ENCODE assay signal across 1 cellular context in the genomic region with DNA sequence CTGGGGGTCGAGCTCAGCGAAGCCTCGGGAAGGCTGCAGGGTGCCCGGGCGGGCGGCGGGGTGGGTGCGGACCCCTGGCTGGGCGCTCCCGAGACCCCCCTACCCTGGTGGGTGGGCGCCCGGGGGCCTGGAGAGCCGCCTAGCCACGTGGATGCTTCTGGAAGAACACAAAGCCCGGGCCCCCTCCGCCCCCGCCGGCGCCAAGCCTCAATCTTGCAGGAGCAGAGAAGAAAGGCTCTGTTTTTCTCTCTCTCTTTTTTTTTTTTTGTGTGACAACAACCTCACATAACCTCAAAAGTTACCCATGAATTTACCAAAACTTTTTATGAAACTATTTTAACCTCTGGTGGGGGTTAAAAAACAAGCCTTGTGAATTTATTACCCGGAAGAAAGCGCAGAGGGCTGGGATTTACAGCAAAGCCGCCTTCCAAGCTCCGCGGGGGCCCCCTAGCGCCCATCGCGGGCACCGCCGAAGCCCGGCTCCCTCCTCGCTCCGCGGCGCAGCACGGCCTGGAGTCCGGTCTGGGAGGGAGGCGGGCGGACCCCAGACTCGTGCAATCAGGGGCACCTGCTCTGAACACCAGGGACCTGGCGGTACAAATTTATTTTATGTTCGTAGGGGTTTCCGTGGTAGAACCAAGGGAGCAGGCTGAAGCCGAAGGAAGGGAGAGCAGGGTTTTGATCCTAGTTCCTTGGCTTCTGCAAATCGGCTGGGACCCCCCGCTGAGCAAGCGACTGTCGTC.
A peak's percentile ranks its signal among the peaks of the same experiment; 100 is the strongest.
TF ChIP-seq lines count a peak whose summit lies in the region.

No MANE protein-coding gene starts in this region.

TF ChIP-seq in HepG2, 621 proteins besides CTCF, POLR2A, EP300 and RAD21 (continued from another document and continues in another):
- TF ChIP-seq ZHX2 (IDR thresholded peaks at IDR 0.05; ENCODE audit: low read depth) = no peak
- no peak for TF ChIP-seq ZHX2 (CRISPR knock-in tag; IDR thresholded peaks at IDR 0.05; ENCODE audit: borderline replicate concordance)
- TF ChIP-seq GABPB1 (CRISPR knock-in tag; IDR thresholded peaks at IDR 0.05) = peak; percentile 58; the same call in 1 of the 2 replicates
- no peak for TF ChIP-seq REPIN1 (CRISPR knock-in tag; IDR thresholded peaks at IDR 0.05; ENCODE audit: borderline replicate concordance, low read depth)
- TF ChIP-seq ZNF547 (CRISPR knock-in tag; IDR thresholded peaks at IDR 0.05) = 0 out of 2 replicates have a peak, but pooled peaks have one; percentile 59
- peak; percentile 37 for TF ChIP-seq YY1 (IDR thresholded peaks at IDR 0.05; ENCODE audit: insufficient read depth, insufficient replicate concordance, low read depth, low read length)
- peak; percentile 96 for TF ChIP-seq EZH2 (conservative IDR thresholded peaks at IDR 0.05; ENCODE audit: low read depth, low read length)
- peak; percentile 24; the same call in 1 of the 2 replicates for TF ChIP-seq ZNF331 (CRISPR knock-in tag; IDR thresholded peaks at IDR 0.05)
- TF ChIP-seq TCF12 (IDR thresholded peaks at IDR 0.05) = no peak
- TF ChIP-seq TCF12 (CRISPR knock-in tag; IDR thresholded peaks at IDR 0.05) = no peak
- peak; percentile 59 for TF ChIP-seq SMC3 (IDR thresholded peaks at IDR 0.05; ENCODE audit: low read length)
- TF ChIP-seq, protein P1, sequence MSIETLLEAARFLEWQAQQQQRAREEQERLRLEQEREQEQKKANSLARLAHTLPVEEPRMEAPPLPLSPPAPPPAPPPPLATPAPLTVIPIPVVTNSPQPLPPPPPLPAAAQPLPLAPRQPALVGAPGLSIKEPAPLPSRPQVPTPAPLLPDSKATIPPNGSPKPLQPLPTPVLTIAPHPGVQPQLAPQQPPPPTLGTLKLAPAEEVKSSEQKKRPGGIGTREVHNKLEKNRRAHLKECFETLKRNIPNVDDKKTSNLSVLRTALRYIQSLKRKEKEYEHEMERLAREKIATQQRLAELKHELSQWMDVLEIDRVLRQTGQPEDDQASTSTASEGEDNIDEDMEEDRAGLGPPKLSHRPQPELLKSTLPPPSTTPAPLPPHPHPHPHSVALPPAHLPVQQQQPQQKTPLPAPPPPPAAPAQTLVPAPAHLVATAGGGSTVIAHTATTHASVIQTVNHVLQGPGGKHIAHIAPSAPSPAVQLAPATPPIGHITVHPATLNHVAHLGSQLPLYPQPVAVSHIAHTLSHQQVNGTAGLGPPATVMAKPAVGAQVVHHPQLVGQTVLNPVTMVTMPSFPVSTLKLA (IDR thresholded peaks at IDR 0.05) = no peak
- TF ChIP-seq KDM2A (CRISPR knock-in tag; IDR thresholded peaks at IDR 0.05; ENCODE audit: borderline replicate concordance, low read depth) = peak; percentile 87; the same call in 1 of the 2 replicates
- TF ChIP-seq ZNF232 (CRISPR knock-in tag; IDR thresholded peaks at IDR 0.05; ENCODE audit: borderline replicate concordance) = no peak
- peak; percentile 24; the same call in 1 of the 2 replicates for TF ChIP-seq HCFC1 (IDR thresholded peaks at IDR 0.05; ENCODE audit: low read depth, low read length)
- TF ChIP-seq SALL1 (CRISPR knock-in tag; IDR thresholded peaks at IDR 0.05) = peak; percentile 50
- TF ChIP-seq ZNF10 (CRISPR knock-in tag; IDR thresholded peaks at IDR 0.05; ENCODE audit: borderline replicate concordance, low read depth) = no peak
- TF ChIP-seq, protein P2, sequence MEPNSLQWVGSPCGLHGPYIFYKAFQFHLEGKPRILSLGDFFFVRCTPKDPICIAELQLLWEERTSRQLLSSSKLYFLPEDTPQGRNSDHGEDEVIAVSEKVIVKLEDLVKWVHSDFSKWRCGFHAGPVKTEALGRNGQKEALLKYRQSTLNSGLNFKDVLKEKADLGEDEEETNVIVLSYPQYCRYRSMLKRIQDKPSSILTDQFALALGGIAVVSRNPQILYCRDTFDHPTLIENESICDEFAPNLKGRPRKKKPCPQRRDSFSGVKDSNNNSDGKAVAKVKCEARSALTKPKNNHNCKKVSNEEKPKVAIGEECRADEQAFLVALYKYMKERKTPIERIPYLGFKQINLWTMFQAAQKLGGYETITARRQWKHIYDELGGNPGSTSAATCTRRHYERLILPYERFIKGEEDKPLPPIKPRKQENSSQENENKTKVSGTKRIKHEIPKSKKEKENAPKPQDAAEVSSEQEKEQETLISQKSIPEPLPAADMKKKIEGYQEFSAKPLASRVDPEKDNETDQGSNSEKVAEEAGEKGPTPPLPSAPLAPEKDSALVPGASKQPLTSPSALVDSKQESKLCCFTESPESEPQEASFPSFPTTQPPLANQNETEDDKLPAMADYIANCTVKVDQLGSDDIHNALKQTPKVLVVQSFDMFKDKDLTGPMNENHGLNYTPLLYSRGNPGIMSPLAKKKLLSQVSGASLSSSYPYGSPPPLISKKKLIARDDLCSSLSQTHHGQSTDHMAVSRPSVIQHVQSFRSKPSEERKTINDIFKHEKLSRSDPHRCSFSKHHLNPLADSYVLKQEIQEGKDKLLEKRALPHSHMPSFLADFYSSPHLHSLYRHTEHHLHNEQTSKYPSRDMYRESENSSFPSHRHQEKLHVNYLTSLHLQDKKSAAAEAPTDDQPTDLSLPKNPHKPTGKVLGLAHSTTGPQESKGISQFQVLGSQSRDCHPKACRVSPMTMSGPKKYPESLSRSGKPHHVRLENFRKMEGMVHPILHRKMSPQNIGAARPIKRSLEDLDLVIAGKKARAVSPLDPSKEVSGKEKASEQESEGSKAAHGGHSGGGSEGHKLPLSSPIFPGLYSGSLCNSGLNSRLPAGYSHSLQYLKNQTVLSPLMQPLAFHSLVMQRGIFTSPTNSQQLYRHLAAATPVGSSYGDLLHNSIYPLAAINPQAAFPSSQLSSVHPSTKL (CRISPR knock-in tag; IDR thresholded peaks at IDR 0.05) = peak; percentile 20; the same call in 1 of the 2 replicates
- no peak for TF ChIP-seq SP140L (CRISPR knock-in tag; IDR thresholded peaks at IDR 0.05; ENCODE audit: borderline replicate concordance)
- peak in 1 of 2 experiments; percentile 60; a peak in 1 of 4 replicates for TF ChIP-seq KLF16 (CRISPR knock-in tag; IDR thresholded peaks at IDR 0.05)
- no peak for TF ChIP-seq RFXANK (CRISPR knock-in tag; IDR thresholded peaks at IDR 0.05)
- TF ChIP-seq FOXC1 (CRISPR knock-in tag; IDR thresholded peaks at IDR 0.05; ENCODE audit: borderline replicate concordance) = no peak
- TF ChIP-seq, protein P3, sequence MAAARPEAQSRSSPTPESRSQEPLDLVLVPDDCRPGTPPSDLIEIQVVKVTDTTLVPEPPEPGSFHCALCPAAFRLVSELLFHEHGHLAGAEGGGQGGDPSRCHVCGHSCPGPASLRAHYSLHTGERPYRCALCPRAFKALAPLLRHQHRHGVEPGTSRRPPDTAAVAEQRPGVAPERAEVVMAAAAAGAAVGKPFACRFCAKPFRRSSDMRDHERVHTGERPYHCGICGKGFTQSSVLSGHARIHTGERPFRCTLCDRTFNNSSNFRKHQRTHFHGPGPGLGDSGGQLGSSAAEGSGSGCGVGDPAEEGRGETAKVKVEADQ (CRISPR knock-in tag; IDR thresholded peaks at IDR 0.05; ENCODE audit: borderline replicate concordance) = peak; percentile 73; the same call in 1 of the 2 replicates
- no peak for TF ChIP-seq ZNF121 (CRISPR knock-in tag; IDR thresholded peaks at IDR 0.05)
- peak; percentile 97 for TF ChIP-seq STAG1 (CRISPR knock-in tag; IDR thresholded peaks at IDR 0.05)
- no peak for TF ChIP-seq NFYB (CRISPR knock-in tag; IDR thresholded peaks at IDR 0.05)
- TF ChIP-seq U2AF2 (IDR thresholded peaks at IDR 0.05; ENCODE audit: low read depth, low read length) = no peak
- TF ChIP-seq JUN (CRISPR knock-in tag; IDR thresholded peaks at IDR 0.05) = no peak
- peak; percentile 54; the same call in 1 of the 2 replicates for TF ChIP-seq ZNF274 (CRISPR knock-in tag; IDR thresholded peaks at IDR 0.05)
- no peak for TF ChIP-seq ZNF256 (CRISPR knock-in tag; conservative IDR thresholded peaks at IDR 0.05)
- TF ChIP-seq, protein P4, sequence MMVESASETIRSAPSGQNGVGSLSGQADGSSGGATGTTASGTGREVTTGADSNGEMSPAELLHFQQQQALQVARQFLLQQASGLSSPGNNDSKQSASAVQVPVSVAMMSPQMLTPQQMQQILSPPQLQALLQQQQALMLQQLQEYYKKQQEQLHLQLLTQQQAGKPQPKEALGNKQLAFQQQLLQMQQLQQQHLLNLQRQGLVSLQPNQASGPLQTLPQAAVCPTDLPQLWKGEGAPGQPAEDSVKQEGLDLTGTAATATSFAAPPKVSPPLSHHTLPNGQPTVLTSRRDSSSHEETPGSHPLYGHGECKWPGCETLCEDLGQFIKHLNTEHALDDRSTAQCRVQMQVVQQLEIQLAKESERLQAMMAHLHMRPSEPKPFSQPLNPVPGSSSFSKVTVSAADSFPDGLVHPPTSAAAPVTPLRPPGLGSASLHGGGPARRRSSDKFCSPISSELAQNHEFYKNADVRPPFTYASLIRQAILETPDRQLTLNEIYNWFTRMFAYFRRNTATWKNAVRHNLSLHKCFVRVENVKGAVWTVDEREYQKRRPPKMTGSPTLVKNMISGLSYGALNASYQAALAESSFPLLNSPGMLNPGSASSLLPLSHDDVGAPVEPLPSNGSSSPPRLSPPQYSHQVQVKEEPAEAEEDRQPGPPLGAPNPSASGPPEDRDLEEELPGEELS (CRISPR knock-in tag; IDR thresholded peaks at IDR 0.05) = 0 out of 2 replicates have a peak, but pooled peaks have one; percentile 4
- no peak for TF ChIP-seq ZNF773 (CRISPR knock-in tag; IDR thresholded peaks at IDR 0.05; ENCODE audit: borderline replicate concordance)
